Comparison of ENCODE assay signal across 16 cellular contexts in genomic region chr5:1967716-1968115, GRCh38.
DNase-seq lines count a peak whose midpoint lies in the region; TF ChIP-seq lines count a peak whose summit lies in the region.
"Had no signal": no experiment of that assay in that cellular context is flagged by ENCODE, and none has a peak within 500 bp of the region (broad histone marks: within the 10 kb centered on the region; RNA-seq: fewer than 3 reads in every experiment).

No MANE protein-coding gene starts in this region.

- in situ Hi-C loops in G401 (cut with HindIII; ENCODE audit: low sequenced_read_pairs) = no loop called here

- DNase-seq in G401 (ENCODE audit: low spot score) (peak; percentile 75), RPMI8226 (peak; percentile 95), esophagus muscularis mucosa (ENCODE audit: extremely low spot score) (peak; percentile 57), spleen (peak; percentile 18), NCI-H1694 (lab: John Stamatoyannopoulos, UW) (no peak)
- no peak for DNase-seq in activated CD4-positive, alpha-beta T cell treated with anti-CD3 and anti-CD28 coated beads, Interleukin-2, amount 50 U/mL, for 1 hour
- DNase-seq in activated effector memory CD4-positive, alpha-beta T cell treated with Interleukin-2 at 50 U/mL for 16 hours = no peak
- DNase-seq: DMS79 treated with DMSO at 0.1 percent for 48 hours, HCEC 1CT, NCI-H1105 treated with DMSO at 0.1 percent for 48 hours, NCI-H1694 treated with DMSO at 0.1 percent for 48 hours, NCI-H226, NCI-H524, NCI-H82, SIG-M5 had no signal

- no peak for TF ChIP-seq EP300 in esophagus muscularis mucosa (IDR thresholded peaks at IDR 0.05)

- intact Hi-C loops in esophagus muscularis mucosa (cut with DNase I) (no loop called here), spleen (cut with DNase I; ENCODE audit: low total_unique reads) (no loop called here)

- peaks cover 0 to 8% (median 0%) of the 10 kb centered on the region in 4 donors for H3K27me3 ChIP-seq in esophagus muscularis mucosa
- peaks cover 0 to 26% (median 0%) of the 10 kb centered on the region in 7 donors for H3K27me3 ChIP-seq in spleen (replicated peaks in 1 of 7)

- 58% methylated on average over 4 of the region's 6 CpGs for WGBS in esophagus muscularis mucosa
- 46 to 60% (median 50%) methylated on average over 6 of the region's 6 CpGs for WGBS in spleen, 5 donors

- H3K36me3 ChIP-seq in esophagus muscularis mucosa (no peaks in the 10 kb centered on the region), spleen (no peaks in the 10 kb centered on the region)

- H3K9me3 ChIP-seq in esophagus muscularis mucosa = no peaks in the 10 kb centered on the region
- no peaks in the 10 kb centered on the region for H3K9me3 ChIP-seq in spleen

- no peaks in the 10 kb centered on the region for H3K4me1 ChIP-seq in esophagus muscularis mucosa
- H3K4me1 ChIP-seq in spleen = no peaks in the 10 kb centered on the region

- H3K4me3 ChIP-seq in esophagus muscularis mucosa = no peak overlapping the region
- H3K4me3 ChIP-seq in spleen = no peak overlapping the region

- no peak overlapping the region for H3K27ac ChIP-seq in esophagus muscularis mucosa (replicated peaks in 1 of 4)
- H3K27ac ChIP-seq in spleen = no peak overlapping the region
- H3K27ac ChIP-seq: C4-2B had no signal

- TF ChIP-seq POLR2A in esophagus muscularis mucosa (IDR thresholded peaks at IDR 0.05; ENCODE audit: low read depth) (no peak), spleen (IDR thresholded peaks at IDR 0.05) (no peak)

- TF ChIP-seq CTCF in esophagus muscularis mucosa (IDR thresholded peaks at IDR 0.05) = no peak
- TF ChIP-seq CTCF in spleen (IDR thresholded peaks at IDR 0.05 in 8 of 11, conservative IDR thresholded peaks at IDR 0.05 in 3 of 11) = no peak

Comparison
In these comparisons a context has a peak if more than half of its experiments do, and no peak if none do; other contexts are left out.
1. DNase-seq: peak in G401 (single experiment), RPMI8226 (single experiment), esophagus muscularis mucosa (single experiment) and spleen (single experiment); none in activated CD4-positive, alpha-beta T cell treated with anti-CD3 and anti-CD28 coated beads, Interleukin-2, amount 50 U/mL, for 1 hour (single experiment), activated effector memory CD4-positive, alpha-beta T cell treated with Interleukin-2 at 50 U/mL for 16 hours (single experiment) and NCI-H1694 (single experiment).